8 cellular contexts compared by ENCODE assay signal in genomic region chr1:145927916-145928647, GRCh38. TPM values are rescaled to one million over a fixed set of nuclear protein-coding genes. Genes with fewer than 3 reads are reported as not detected.
A peak's percentile ranks its signal among the peaks of the same experiment; 100 is the strongest.
DNase-seq lines count a peak whose midpoint lies in the region; ATAC-seq, FAIRE-seq and TF ChIP-seq lines count a peak whose summit lies in the region.

No MANE protein-coding gene starts in this region.

- H4K20me1 ChIP-seq in DOHH2 (ENCODE audit: control insufficient read depth, insufficient read depth, low read depth, low read length): peaks cover 8% of the 10 kb centered on the region; the same call in 1 of the 2 replicates

- TF ChIP-seq POLR2A in GM12892 (IDR thresholded peaks at IDR 0.05; ENCODE audit: low read depth, low read length): no peak

- H3K36me3 ChIP-seq in DOHH2 (ENCODE audit: control insufficient read depth, low read length) (peaks cover 33% of the 10 kb centered on the region), NT2/D1 (ENCODE audit: insufficient read depth, insufficient read length, low read length) (peaks cover 24% of the 10 kb centered on the region), pancreas (peaks cover 0 to 3% (median 0%) of the 10 kb centered on the region in 3 donors)

- peak overlapping the region; percentile 86 for H3K27ac ChIP-seq in DOHH2 (ENCODE audit: low read depth, low read length)
- H3K27ac ChIP-seq in pancreas: peak overlapping the region; percentile 58 to 95 (median 84)

- H3K79me2 ChIP-seq in DOHH2 (ENCODE audit: control insufficient read depth, low read length): peaks cover 29% of the 10 kb centered on the region

- peak overlapping the region; percentile 90 for H3K9ac ChIP-seq in NT2/D1 (ENCODE audit: insufficient read length, low read depth)

- peaks cover 33% of the 10 kb centered on the region for H3F3A ChIP-seq in DOHH2 (ENCODE audit: control insufficient read depth, insufficient read depth)

- peak overlapping the region; percentile 87 for H3K4me3 ChIP-seq in DOHH2 (ENCODE audit: low read length)
- peak overlapping the region; percentile 78 for H3K4me3 ChIP-seq in NT2/D1 (ENCODE audit: insufficient read length, low read depth)
- peak overlapping the region; percentile 96 for H3K4me3 ChIP-seq in epithelial cell of proximal tubule (ENCODE audit: low read depth, low read length)
- H3K4me3 ChIP-seq in pancreas: peak overlapping the region; percentile 42 to 63 (median 57)

- no peak for TF ChIP-seq CTCF in DOHH2 (IDR thresholded peaks at IDR 0.05; ENCODE audit: low read depth, low read length, poor library complexity, severe bottlenecking)
- no peak for TF ChIP-seq CTCF in epithelial cell of proximal tubule (conservative IDR thresholded peaks at IDR 0.05; ENCODE audit: low read depth, low read length)
- no peak for TF ChIP-seq CTCF in pancreas (IDR thresholded peaks at IDR 0.05)

- peaks cover 31% of the 10 kb centered on the region for H3K4me1 ChIP-seq in DOHH2 (ENCODE audit: control insufficient read depth, low read length)
- H3K4me1 ChIP-seq in NT2/D1 (ENCODE audit: insufficient read depth, insufficient read length): no peaks in the 10 kb centered on the region
- peaks cover 5 to 7% (median 6%) of the 10 kb centered on the region in 3 donors for H3K4me1 ChIP-seq in pancreas

- intact Hi-C loops in pancreas (cut with DNase I): no loop called here

- peak overlapping the region; percentile 83 for H3K4me2 ChIP-seq in DOHH2 (ENCODE audit: low read length)

- no peak for DNase-seq in NT2/D1 (ENCODE audit: low read depth, low spot score)
- no peak for DNase-seq in epithelial cell of proximal tubule (ENCODE audit: low read depth)
- DNase-seq in pancreas: no peak
- no peak for DNase-seq in GM12892 (ENCODE audit: insufficient read length)
- no peak for DNase-seq in COLO829 (ENCODE audit: low spot score)
- DNase-seq in H4 (ENCODE audit: low spot score): no peak

- no peaks in the 10 kb centered on the region for H3K27me3 ChIP-seq in DOHH2 (ENCODE audit: control insufficient read depth, low read length)
- no peaks in the 10 kb centered on the region for H3K27me3 ChIP-seq in NT2/D1 (ENCODE audit: insufficient read depth, insufficient read length)
- H3K27me3 ChIP-seq in pancreas: no peaks in the 10 kb centered on the region

- no peaks in the 10 kb centered on the region for H3K9me3 ChIP-seq in DOHH2 (ENCODE audit: control insufficient read depth, insufficient read depth, low read length)
- H3K9me3 ChIP-seq in NT2/D1 (ENCODE audit: insufficient read depth, low read length): no peaks in the 10 kb centered on the region
- no peaks in the 10 kb centered on the region for H3K9me3 ChIP-seq in pancreas

- FAIRE-seq in pancreas (lab: Jason Lieb, UNC) (no peak), GM12892 (lab: Jason Lieb, UNC) (no peak)

- 54 to 59% methylated on average over 20 of the region's 20 CpGs for WGBS in pancreas, 2 donors

- H3K9me2 ChIP-seq in DOHH2 (replicated peaks; ENCODE audit: control insufficient read depth, low read length): no peaks in the 10 kb centered on the region

- ATAC-seq in pancreas (no peak), HG02571 (IDR thresholded peaks at IDR 0.05; ENCODE audit: unreplicated experiment) (no peak)

RNA-seq across cellular contexts. Expression of gene RBM8A, which starts 0.8 kb away (rescaled TPM):
- total RNA-seq in epithelial cell of proximal tubule (228 and 360 TPM in 2 replicates), pancreas (10 to 100 TPM; 29.5 to 55.0 (median 49.1) TPM)
- 10 to 100 TPM; 32.0 to 57.9 TPM for polyA plus RNA-seq in pancreas
- 159 TPM for polyA plus RNA-seq in GM12892 (2012; ENCODE audit: missing spikeins)
- total RNA-seq in H4 (2014; rRNA removed; shearing (Covaris generic)): 335 and 394 TPM in 2 replicates

RNA-seq across cellular contexts. Expression of gene PEX11B, which starts 9.6 kb away (rescaled TPM):
- total RNA-seq in epithelial cell of proximal tubule (19.8 and 24.7 TPM in 2 replicates), pancreas (10 to 100 TPM; 11.0 to 15.5 (median 12.5) TPM)
- 10 to 100 TPM; 10.7 to 21.9 TPM for polyA plus RNA-seq in pancreas
- polyA plus RNA-seq in GM12892 (2012; ENCODE audit: missing spikeins): 35.2 TPM
- total RNA-seq in H4 (2014; rRNA removed; shearing (Covaris generic)): 24.4 and 37.4 TPM in 2 replicates

RNA-seq across cellular contexts. Expression of gene ITGA10, which starts 18.2 kb away (rescaled TPM):
- total RNA-seq in epithelial cell of proximal tubule (0.14 and 0.17 TPM in 2 replicates), pancreas (1 to 10 TPM in 3 of 6 donors, under 1 TPM in 3; 0.12 to 1.3 (median 0.82) TPM)
- 1 to 10 TPM; 3.5 to 7.4 TPM for polyA plus RNA-seq in pancreas
- polyA plus RNA-seq in GM12892 (2012; ENCODE audit: missing spikeins): 0.95 TPM
- 0.08 and 0.27 TPM in 2 replicates for total RNA-seq in H4 (2014; rRNA removed; shearing (Covaris generic))

RNA-seq across cellular contexts. Expression of gene LIX1L, which starts 29.7 kb away (rescaled TPM):
- total RNA-seq in epithelial cell of proximal tubule (22.3 and 32.5 TPM in 2 replicates), pancreas (10 to 100 TPM in 1 of 6 donors, 1 to 10 TPM in 5; 3.3 to 10.3 (median 5.8) TPM)
- polyA plus RNA-seq in pancreas: 1 to 10 TPM; 2.9 to 6.8 TPM
- 15.7 TPM for polyA plus RNA-seq in GM12892 (2012; ENCODE audit: missing spikeins)
- 15.1 and 18.7 TPM in 2 replicates for total RNA-seq in H4 (2014; rRNA removed; shearing (Covaris generic))

RNA-seq across cellular contexts. Expression of gene ANKRD34A, which starts 36.3 kb away (rescaled TPM):
- total RNA-seq in epithelial cell of proximal tubule (0.06 and 0.14 TPM in 2 replicates), pancreas (under 1 TPM; 0.04 to 0.28 (median 0.18) TPM)
- polyA plus RNA-seq in pancreas: under 1 TPM; 0.34 to 0.38 TPM
- 0.49 TPM for polyA plus RNA-seq in GM12892 (2012; ENCODE audit: missing spikeins)
- 0.54 and 0.70 TPM in 2 replicates for total RNA-seq in H4 (2014; rRNA removed; shearing (Covaris generic))
